In the genomic region with DNA sequence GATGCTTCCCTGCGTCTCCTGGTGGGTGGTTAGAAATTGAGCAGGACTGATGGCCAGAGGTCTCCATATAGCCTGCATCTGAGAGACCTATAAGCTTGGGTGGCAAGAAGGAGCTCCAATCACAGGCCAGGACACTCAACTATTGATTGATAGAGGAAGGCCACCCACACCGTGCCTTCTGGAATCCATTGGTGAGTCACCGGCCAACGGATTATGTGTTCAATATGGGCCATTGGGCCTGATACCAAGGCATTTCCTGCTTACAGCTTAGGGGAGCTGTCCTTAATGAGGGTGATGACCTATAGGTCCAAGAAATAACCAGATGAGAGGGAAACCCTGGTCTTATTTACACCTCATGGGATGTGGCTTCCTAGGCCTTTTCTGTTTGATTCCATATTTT, we compare ENCODE assay signal across 23 cellular contexts.
"Had no signal": no experiment of that assay in that cellular context is flagged by ENCODE, and none has a peak within 500 bp of the region (broad histone marks: within the 10 kb centered on the region; RNA-seq: fewer than 3 reads in every experiment).

No MANE protein-coding gene starts in this region.

- H3K27ac Mint-ChIP-seq: memory B cell had no signal

- ATAC-seq: foreskin keratinocyte, gastroesophageal sphincter, heart right ventricle, left cardiac atrium, left lung, left ventricle myocardium superior had no signal

- H3K27ac ChIP-seq: coronary artery, dorsolateral prefrontal cortex, esophagus muscularis mucosa, foreskin keratinocyte, gastroesophageal sphincter, heart right ventricle, left lung had no signal

- H3K4me3 Mint-ChIP-seq: memory B cell had no signal

- FAIRE-seq: colon, endothelial cell of umbilical vein, frontal cortex, islet of Langerhans, keratinocyte had no signal

- DNase-seq: dermis blood vessel endothelial cell; dorsolateral prefrontal cortex; effector CD4-positive, alpha-beta T cell; effector memory CD4-positive, alpha-beta T cell; foreskin keratinocyte; heart right ventricle; hippocampal formation; left cardiac atrium; left lung; left ventricle myocardium superior; mammary epithelial cell; mesendoderm; midbrain had no signal

- H3K27me3 ChIP-seq: dorsolateral prefrontal cortex, esophagus muscularis mucosa, foreskin keratinocyte, gastroesophageal sphincter, heart right ventricle, left lung had no signal

- H3K4me1 ChIP-seq: foreskin keratinocyte had no signal

- H3K36me3 ChIP-seq: esophagus muscularis mucosa, gastroesophageal sphincter, heart right ventricle, left lung had no signal

- H3K4me3 ChIP-seq: coronary artery, dorsolateral prefrontal cortex, esophagus muscularis mucosa, gastroesophageal sphincter, heart right ventricle, left lung, lung had no signal

- H3K36me3 Mint-ChIP-seq: memory B cell had no signal

- H3K9me3 ChIP-seq: esophagus muscularis mucosa, gastroesophageal sphincter, heart right ventricle, left lung had no signal
